ENCODE assay signal across 20 cellular contexts in genomic region chr3:65889707-65890099, GRCh38.
A peak's percentile ranks its signal among the peaks of the same experiment; 100 is the strongest.
DNase-seq lines count a peak whose midpoint lies in the region; ATAC-seq and TF ChIP-seq lines count a peak whose summit lies in the region.
"Had no signal": no experiment of that assay in that cellular context is flagged by ENCODE, and none has a peak within 500 bp of the region (broad histone marks: within the 10 kb centered on the region; RNA-seq: fewer than 3 reads in every experiment).

No MANE protein-coding gene starts in this region.

- CTCF ChIA-PET in mammary epithelial cell (lab: Charles Lee; ENCODE audit: low non-redundant PET) = no interaction called here

- TF ChIP-seq CTCF in LNCaP clone FGC (IDR thresholded peaks at IDR 0.05; ENCODE audit: control insufficient read depth, extremely low read depth, insufficient read depth) (no peak), mammary epithelial cell (conservative IDR thresholded peaks at IDR 0.05 in 1 of 2, IDR thresholded peaks at IDR 0.05 in 1 of 2; ENCODE audit: extremely low read depth in 1 of 2, insufficient read depth in 1 of 2, low read depth in 1 of 2, low read length in 2 of 2) (no peak), osteoblast (IDR thresholded peaks at IDR 0.05; ENCODE audit: extremely low read depth, low read depth, low read length) (no peak), type B pancreatic cell (conservative IDR thresholded peaks at IDR 0.05) (no peak)

- H3K4me3 ChIP-seq in ACC112 (ENCODE audit: low read depth, low read length) (no peak overlapping the region), LNCaP clone FGC (ENCODE audit: low read depth, low read length) (no peak overlapping the region), mammary epithelial cell (replicated peaks in 1 of 3; ENCODE audit: insufficient read depth in 1 of 3, low read depth in 2 of 3, low read length in 3 of 3) (no peak overlapping the region), osteoblast (ENCODE audit: insufficient read depth, low read length) (no peak overlapping the region)
- H3K4me3 ChIP-seq: colonic mucosa, testis had no signal

- no peak overlapping the region for H2AFZ ChIP-seq in ACC112 (ENCODE audit: low read length, unreplicated experiment)
- no peak overlapping the region for H2AFZ ChIP-seq in mammary epithelial cell (ENCODE audit: low read depth, low read length)
- no peak overlapping the region for H2AFZ ChIP-seq in osteoblast (ENCODE audit: low read length)

- DNase-seq in LNCaP clone FGC (ENCODE audit: low read depth) (peak; percentile 28), mammary epithelial cell (no peak), osteoblast (ENCODE audit: insufficient read length, low spot score, missing footprints) (no peak), hypothalamus (lab: John Stamatoyannopoulos, UW) (no peak), type B pancreatic cell (ENCODE audit: extremely low spot score, unreplicated experiment) (no peak)
- DNase-seq in effector CD8-positive, alpha-beta T cell (lab: John Stamatoyannopoulos, UW) = no peak
- DNase-seq: activated naive CD4-positive, alpha-beta T cell treated with Interleukin-2 at 50 U/mL for 16 hours; activated T-cell treated with anti-CD3 and anti-CD28 coated beads for 4 hours; CD4-positive, alpha-beta T cell; colonic mucosa; DMS153; MV-4-11; naive thymus-derived CD8-positive, alpha-beta T cell; NCI-H1930; NCI-H446; RPMI8226; testis had no signal

- H3K9ac ChIP-seq in mammary epithelial cell (ENCODE audit: insufficient read depth, low read length) = no peak overlapping the region

- no TSS peak for BruUV-seq in mammary epithelial cell (replicated peaks; lab: Mats Ljungman, UMichigan)

- no peak overlapping the region for H3K27ac Mint-ChIP-seq in type B pancreatic cell
- H3K27ac Mint-ChIP-seq: CD4-positive, alpha-beta T cell; naive thymus-derived CD8-positive, alpha-beta T cell; T-helper 1 cell treated with Interleukin-12 subunit alpha and Interleukin-12 subunit beta and Interleukin-4 antibody, amounts not matched to agents 30 μg/mL and 1 μg/mL, for 36 hours had no signal

- H3K4me2 ChIP-seq in mammary epithelial cell (ENCODE audit: insufficient read depth, low read depth, low read length) (peak overlapping the region; percentile 68), osteoblast (ENCODE audit: insufficient read depth, low read length) (peak overlapping the region; percentile 21)

- peak overlapping the region; percentile 94 for H3K27ac ChIP-seq in ACC112 (ENCODE audit: low read depth, low read length)
- peak overlapping the region; percentile 71 for H3K27ac ChIP-seq in mammary epithelial cell (ENCODE audit: insufficient read depth, low read depth, low read length)
- H3K27ac ChIP-seq in osteoblast (ENCODE audit: low read depth, low read length) = peak overlapping the region; percentile 90
- H3K27ac ChIP-seq: colonic mucosa, testis had no signal

- in situ Hi-C loops in mammary epithelial cell (cut with MboI; ENCODE audit: low sequenced_read_pairs in 2 of 2) = no loop called here

- H3K79me2 ChIP-seq in ACC112 (ENCODE audit: control insufficient read depth, insufficient read depth, low read length, unreplicated experiment) = peaks cover 22% of the 10 kb centered on the region
- H3K79me2 ChIP-seq in mammary epithelial cell (ENCODE audit: insufficient read depth, low read length) = peaks cover 29% of the 10 kb centered on the region
- peaks cover 75% of the 10 kb centered on the region for H3K79me2 ChIP-seq in osteoblast (ENCODE audit: insufficient read depth, low read length)

- dilution Hi-C loops in mammary epithelial cell (cut with HindIII; ENCODE audit: low sequenced_read_pairs) = no loop called here

- H3K9me3 Mint-ChIP-seq in type B pancreatic cell = peaks cover 14% of the 10 kb centered on the region
- H3K9me3 Mint-ChIP-seq: T-helper 1 cell treated with Interleukin-12 subunit alpha and Interleukin-12 subunit beta and Interleukin-4 antibody, amounts not matched to agents 30 μg/mL and 1 μg/mL, for 36 hours had no signal

- 96% methylated on average over 3 of the region's 3 CpGs for WGBS in mammary epithelial cell (ENCODE audit: low coverage, missing lambda C conversion rate)

- peaks cover 29% of the 10 kb centered on the region for H3K4me1 ChIP-seq in ACC112 (ENCODE audit: control insufficient read depth, insufficient read depth, low read length, unreplicated experiment)
- peaks cover 16% of the 10 kb centered on the region for H3K4me1 ChIP-seq in mammary epithelial cell (ENCODE audit: insufficient read depth, low read length)
- H3K4me1 ChIP-seq in osteoblast (ENCODE audit: insufficient read depth, low read length) = peaks cover 34% of the 10 kb centered on the region
- H3K4me1 ChIP-seq: colonic mucosa, testis had no signal

- H3K36me3 ChIP-seq in ACC112 (ENCODE audit: insufficient read depth, low read length) (no peaks in the 10 kb centered on the region), mammary epithelial cell (ENCODE audit: insufficient read depth, low read length) (no peaks in the 10 kb centered on the region), osteoblast (ENCODE audit: insufficient read depth, low read length) (no peaks in the 10 kb centered on the region)
- H3K36me3 ChIP-seq: colonic mucosa had no signal

- H3K4me3 Mint-ChIP-seq in type B pancreatic cell = no peak overlapping the region
- H3K4me3 Mint-ChIP-seq: CD4-positive, alpha-beta T cell; naive thymus-derived CD8-positive, alpha-beta T cell; T-helper 1 cell treated with Interleukin-12 subunit alpha and Interleukin-12 subunit beta and Interleukin-4 antibody, amounts not matched to agents 30 μg/mL and 1 μg/mL, for 36 hours had no signal

- no peak for ATAC-seq in GM21390 (IDR thresholded peaks at IDR 0.05; ENCODE audit: unreplicated experiment)
- ATAC-seq: naive thymus-derived CD8-positive, alpha-beta T cell had no signal

- no peaks in the 10 kb centered on the region for H3K27me3 Mint-ChIP-seq in type B pancreatic cell
- H3K27me3 Mint-ChIP-seq: CD4-positive, alpha-beta T cell had no signal

- H3K27me3 ChIP-seq in ACC112 (ENCODE audit: insufficient read depth, low read length) (no peaks in the 10 kb centered on the region), mammary epithelial cell (ENCODE audit: insufficient read depth, low read length) (no peaks in the 10 kb centered on the region), osteoblast (ENCODE audit: insufficient read depth, low read length) (no peaks in the 10 kb centered on the region)
- H3K27me3 ChIP-seq: colonic mucosa, testis had no signal

- H3K36me3 Mint-ChIP-seq in type B pancreatic cell = peaks cover 4% of the 10 kb centered on the region
- H3K36me3 Mint-ChIP-seq: naive thymus-derived CD8-positive, alpha-beta T cell had no signal

- intact Hi-C loops in mammary epithelial cell (cut with micrococcal nuclease) = no loop called here

- no peaks in the 10 kb centered on the region for H4K20me1 ChIP-seq in mammary epithelial cell (ENCODE audit: insufficient read depth, low read length)
- H4K20me1 ChIP-seq in osteoblast (ENCODE audit: insufficient read depth, low read length) = peaks cover 16% of the 10 kb centered on the region

- H3K4me1 Mint-ChIP-seq in type B pancreatic cell (ENCODE audit: unreplicated experiment) = peaks cover 12% of the 10 kb centered on the region
- H3K4me1 Mint-ChIP-seq: naive thymus-derived CD8-positive, alpha-beta T cell had no signal

- H3K9me3 ChIP-seq in mammary epithelial cell (replicated peaks; ENCODE audit: insufficient read depth, low read length) (no peaks in the 10 kb centered on the region), osteoblast (ENCODE audit: low read depth, low read length) (no peaks in the 10 kb centered on the region)
- H3K9me3 ChIP-seq: colonic mucosa, testis had no signal
